8 cellular contexts compared by ENCODE assay signal in genomic region chr17:46194393-46195216, GRCh38. TPM values are rescaled to one million over a fixed set of nuclear protein-coding genes. Genes with fewer than 3 reads are reported as not detected.
DNase-seq lines count a peak whose midpoint lies in the region; ATAC-seq and TF ChIP-seq lines count a peak whose summit lies in the region.

No MANE protein-coding gene starts in this region.

- H3K36me3 ChIP-seq in endocrine pancreas (ENCODE audit: control insufficient read depth, insufficient read depth, low read length): no peaks in the 10 kb centered on the region
- H3K36me3 ChIP-seq in neural cell (ENCODE audit: insufficient read depth, low read length): no peaks in the 10 kb centered on the region

- no peaks in the 10 kb centered on the region for H3K9me2 ChIP-seq in neural cell (ENCODE audit: insufficient read depth, low read length)

- TF ChIP-seq EP300 in neural cell (conservative IDR thresholded peaks at IDR 0.05; ENCODE audit: poor library complexity, severe bottlenecking): no peak

- peak overlapping the region; percentile 15 for H3K9ac ChIP-seq in endocrine pancreas (ENCODE audit: control insufficient read depth, insufficient read depth, low read length)
- peak overlapping the region; percentile 95 for H3K9ac ChIP-seq in neural cell (ENCODE audit: low read length)

- H3K4me3 ChIP-seq in WI38 (ENCODE audit: low read depth, low read length) (peak overlapping the region; percentile 93), endocrine pancreas (ENCODE audit: control insufficient read depth, insufficient read depth, low read length) (peak overlapping the region; percentile 87), neural cell (ENCODE audit: low read length) (peak overlapping the region; percentile 67)

- H3K4me1 ChIP-seq in endocrine pancreas (ENCODE audit: control insufficient read depth, insufficient read depth, low read length): peaks cover 23% of the 10 kb centered on the region

- H3K27me3 ChIP-seq in endocrine pancreas (ENCODE audit: control insufficient read depth, insufficient read depth, low read length) (no peaks in the 10 kb centered on the region), neural cell (ENCODE audit: insufficient read depth, low read depth, low read length) (peaks cover 2% of the 10 kb centered on the region)

- peak; percentile 58 for TF ChIP-seq RAD21 in neural cell (conservative IDR thresholded peaks at IDR 0.05)

- H3K79me2 ChIP-seq in neural cell (replicated peaks; ENCODE audit: insufficient read depth, low read length): peaks cover 78% of the 10 kb centered on the region

- no peaks in the 10 kb centered on the region for H3K9me3 ChIP-seq in endocrine pancreas (ENCODE audit: control insufficient read depth, low read length)
- H3K9me3 ChIP-seq in neural cell (ENCODE audit: low read length): no peaks in the 10 kb centered on the region

- H4K20me1 ChIP-seq in neural cell (ENCODE audit: insufficient read depth): peaks cover 24% of the 10 kb centered on the region

- H3K27ac ChIP-seq in neural cell (ENCODE audit: low read length): peak overlapping the region; percentile 95

- ATAC-seq in GM21447 (IDR thresholded peaks at IDR 0.05; ENCODE audit: unreplicated experiment): no peak

- peak overlapping the region; percentile 74 for H3K4me2 ChIP-seq in neural cell (ENCODE audit: low read length)

- no peak overlapping the region for H2AFZ ChIP-seq in neural cell (ENCODE audit: low read depth, low read length)

- peak; percentile 53 for DNase-seq in activated naive CD4-positive, alpha-beta T cell treated with Interleukin-2 at 50 U/mL for 16 hours
- DNase-seq in activated naive CD4-positive, alpha-beta T cell treated with anti-CD3 and anti-CD28 coated beads, Interleukin-2, amount 50 U/mL, for 16 hours: no peak
- peak; percentile 49 for DNase-seq in NCI-H1105 treated with DMSO at 0.1 percent for 48 hours (lab: John Stamatoyannopoulos, UW)
- no peak for DNase-seq in GM19240 (ENCODE audit: insufficient read length, low spot score)

- peak; percentile 55; the same call in 1 of the 2 replicates for TF ChIP-seq CTCF in WI38 (IDR thresholded peaks at IDR 0.05; ENCODE audit: low read depth, low read length)
- peak; percentile 81 for TF ChIP-seq CTCF in neural cell (IDR thresholded peaks at IDR 0.05; ENCODE audit: poor library complexity, severe bottlenecking)

- peaks cover 23% of the 10 kb centered on the region for H3F3A ChIP-seq in neural cell (ENCODE audit: insufficient read depth, low read length, poor library complexity, severe bottlenecking)

TF ChIP-seq in neural cell, 6 proteins besides CTCF, POLR2A, EP300 and RAD21:
- TF ChIP-seq, protein P1, sequence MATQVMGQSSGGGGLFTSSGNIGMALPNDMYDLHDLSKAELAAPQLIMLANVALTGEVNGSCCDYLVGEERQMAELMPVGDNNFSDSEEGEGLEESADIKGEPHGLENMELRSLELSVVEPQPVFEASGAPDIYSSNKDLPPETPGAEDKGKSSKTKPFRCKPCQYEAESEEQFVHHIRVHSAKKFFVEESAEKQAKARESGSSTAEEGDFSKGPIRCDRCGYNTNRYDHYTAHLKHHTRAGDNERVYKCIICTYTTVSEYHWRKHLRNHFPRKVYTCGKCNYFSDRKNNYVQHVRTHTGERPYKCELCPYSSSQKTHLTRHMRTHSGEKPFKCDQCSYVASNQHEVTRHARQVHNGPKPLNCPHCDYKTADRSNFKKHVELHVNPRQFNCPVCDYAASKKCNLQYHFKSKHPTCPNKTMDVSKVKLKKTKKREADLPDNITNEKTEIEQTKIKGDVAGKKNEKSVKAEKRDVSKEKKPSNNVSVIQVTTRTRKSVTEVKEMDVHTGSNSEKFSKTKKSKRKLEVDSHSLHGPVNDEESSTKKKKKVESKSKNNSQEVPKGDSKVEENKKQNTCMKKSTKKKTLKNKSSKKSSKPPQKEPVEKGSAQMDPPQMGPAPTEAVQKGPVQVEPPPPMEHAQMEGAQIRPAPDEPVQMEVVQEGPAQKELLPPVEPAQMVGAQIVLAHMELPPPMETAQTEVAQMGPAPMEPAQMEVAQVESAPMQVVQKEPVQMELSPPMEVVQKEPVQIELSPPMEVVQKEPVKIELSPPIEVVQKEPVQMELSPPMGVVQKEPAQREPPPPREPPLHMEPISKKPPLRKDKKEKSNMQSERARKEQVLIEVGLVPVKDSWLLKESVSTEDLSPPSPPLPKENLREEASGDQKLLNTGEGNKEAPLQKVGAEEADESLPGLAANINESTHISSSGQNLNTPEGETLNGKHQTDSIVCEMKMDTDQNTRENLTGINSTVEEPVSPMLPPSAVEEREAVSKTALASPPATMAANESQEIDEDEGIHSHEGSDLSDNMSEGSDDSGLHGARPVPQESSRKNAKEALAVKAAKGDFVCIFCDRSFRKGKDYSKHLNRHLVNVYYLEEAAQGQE (IDR thresholded peaks at IDR 0.05; ENCODE audit: borderline replicate concordance): no peak
- peak; percentile 62 for TF ChIP-seq SMC3 (conservative IDR thresholded peaks at IDR 0.05; ENCODE audit: poor library complexity)

RNA-seq across cellular contexts. Expression of gene KANSL1, which starts 1.4 kb away (rescaled TPM):
- 65.0 and 88.1 TPM in 2 replicates for polyA plus RNA-seq in neural cell
- polyA minus RNA-seq in neural cell: 373 and 424 TPM in 2 replicates

Comparison
In these comparisons a context has a peak if more than half of its experiments do, and no peak if none do; other contexts are left out.
1. DNase-seq: peak in activated naive CD4-positive, alpha-beta T cell treated with Interleukin-2 at 50 U/mL for 16 hours (single experiment) and NCI-H1105 treated with DMSO at 0.1 percent for 48 hours (single experiment); none in activated naive CD4-positive, alpha-beta T cell treated with anti-CD3 and anti-CD28 coated beads, Interleukin-2, amount 50 U/mL, for 16 hours (single experiment) and GM19240 (single experiment).
2. Peak in every context shown above with its lines, with median percentiles within 50 percentile points of each other: H3K4me3 ChIP-seq.